Comparison of ENCODE assay signal across 9 cellular contexts in the genomic region with DNA sequence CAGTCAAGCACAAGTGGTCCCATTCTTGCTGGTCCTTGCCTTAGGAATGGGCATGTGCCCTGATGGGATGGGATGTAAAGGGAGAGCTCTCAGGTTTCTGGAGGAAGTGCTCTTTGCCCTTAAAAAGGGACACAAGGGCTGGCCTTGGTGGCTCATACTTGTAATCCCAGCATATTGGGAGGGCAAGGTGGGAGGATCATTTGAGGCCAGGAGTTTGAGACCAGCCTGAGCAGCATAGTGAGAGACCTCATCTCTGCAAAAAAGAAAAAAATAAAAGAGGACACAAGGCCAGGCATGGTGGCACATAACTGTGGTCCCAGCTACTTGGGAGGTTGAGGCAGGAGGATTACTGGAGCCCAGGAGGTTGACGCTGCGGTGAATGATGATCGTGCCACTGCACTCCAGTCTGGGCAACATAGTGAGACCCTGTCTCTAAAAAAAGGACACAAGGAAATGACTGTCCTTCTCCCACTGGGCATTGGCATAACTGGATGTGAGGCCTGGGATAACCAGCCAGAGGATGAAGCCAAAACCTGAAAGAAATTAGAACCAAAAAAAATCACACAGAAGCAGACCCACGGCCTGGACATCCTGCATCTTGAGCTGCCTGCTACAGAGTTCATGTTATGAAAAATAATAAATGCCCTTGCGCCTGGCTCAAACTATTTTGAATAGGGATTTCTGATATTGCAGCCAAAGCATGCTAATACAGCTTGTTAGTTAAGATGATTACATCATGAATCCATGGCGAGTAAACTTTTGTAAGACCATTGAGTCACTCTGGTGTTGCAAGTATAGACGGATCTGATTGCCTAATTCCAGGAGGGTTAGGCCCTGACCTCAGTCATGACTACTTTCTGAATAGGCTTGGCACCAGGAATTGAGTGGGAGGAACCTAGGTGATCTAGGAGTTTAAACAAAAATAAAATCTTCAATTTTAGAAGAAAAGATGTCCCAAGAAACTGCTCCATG. TPM values are rescaled to one million over a fixed set of nuclear protein-coding genes. Genes with fewer than 3 reads are reported as not detected.
A peak's percentile ranks its signal among the peaks of the same experiment; 100 is the strongest.
DNase-seq lines count a peak whose midpoint lies in the region; ATAC-seq and TF ChIP-seq lines count a peak whose summit lies in the region.
"Had no signal": no experiment of that assay in that cellular context is flagged by ENCODE, and none has a peak within 500 bp of the region (broad histone marks: within the 10 kb centered on the region; RNA-seq: fewer than 3 reads in every experiment).

No MANE protein-coding gene starts in this region.

- in situ Hi-C loops in Panc1 (cut with HindIII; ENCODE audit: low pct_unique_long_range_greater_than_20kb, low sequenced_read_pairs), result no loop called here

- no peak for ATAC-seq in Panc1
- no peak for ATAC-seq in HG02571 (IDR thresholded peaks at IDR 0.05; ENCODE audit: unreplicated experiment)
- ATAC-seq in HG03108 (IDR thresholded peaks at IDR 0.05; ENCODE audit: unreplicated experiment), result no peak

- H3K4me3 ChIP-seq in Panc1 (ENCODE audit: low read depth in 2 of 2, low read length in 2 of 2), result no peak overlapping the region
- H3K4me3 ChIP-seq in fibroblast of pulmonary artery (replicated peaks; ENCODE audit: low read depth, low read length), result no peak overlapping the region
- H3K4me3 ChIP-seq in skeletal muscle satellite cell (ENCODE audit: low read length), result peak overlapping the region; percentile 6

- CTCF ChIA-PET in Panc1 (lab: Charles Lee), result interaction anchor here (0.7 kb wide), 1 partner anchor 18 kb away, joined by 7 read pairs; no protein-coding TSS in a partner anchor

- intact Hi-C loops in Panc1 (cut with micrococcal nuclease; ENCODE audit: unreplicated experiment), result no loop called here

- H3K27me3 ChIP-seq in Panc1 (ENCODE audit: control insufficient read depth, insufficient read depth, low read length), result no peaks in the 10 kb centered on the region
- no peaks in the 10 kb centered on the region for H3K27me3 ChIP-seq in skeletal muscle satellite cell (ENCODE audit: control insufficient read depth, insufficient read depth, low read length)

- peak; percentile 91 for DNase-seq in GM04504 (ENCODE audit: low read depth)
- DNase-seq in Panc1 (ENCODE audit: low read depth, low spot score), result peak; percentile 83
- DNase-seq in fibroblast of pulmonary artery (ENCODE audit: low read depth), result peak; percentile 99
- DNase-seq in stimulated activated naive CD4-positive, alpha-beta T cell treated with Interleukin-2 at 50 U/mL for 16 hours (lab: John Stamatoyannopoulos, UW), result no peak
- DNase-seq in DMS153 (lab: John Stamatoyannopoulos, UW), result no peak
- DNase-seq: H7 had no signal

- POLR2A ChIA-PET in Panc1 (lab: Charles Lee), result no interaction called here

- H3K9ac ChIP-seq in skeletal muscle satellite cell (ENCODE audit: low read depth, low read length), result no peak overlapping the region

- no peaks in the 10 kb centered on the region for H3K4me1 ChIP-seq in Panc1 (ENCODE audit: control insufficient read depth, insufficient read depth, low read length)
- peaks cover 25% of the 10 kb centered on the region for H3K4me1 ChIP-seq in skeletal muscle satellite cell (ENCODE audit: control insufficient read depth, insufficient read depth, low read length)

- no peaks in the 10 kb centered on the region for H3K9me3 ChIP-seq in Panc1 (ENCODE audit: control insufficient read depth, insufficient read depth, low read depth, low read length)
- no peaks in the 10 kb centered on the region for H3K9me3 ChIP-seq in skeletal muscle satellite cell (replicated peaks; ENCODE audit: low read length)

- H3K36me3 ChIP-seq in Panc1 (ENCODE audit: control insufficient read depth, insufficient read depth, low read length) (no peaks in the 10 kb centered on the region), skeletal muscle satellite cell (ENCODE audit: insufficient read depth, low read length) (no peaks in the 10 kb centered on the region)

- no peak overlapping the region for H3K27ac ChIP-seq in Panc1 (ENCODE audit: low read length)

- TF ChIP-seq CTCF in Panc1 (IDR thresholded peaks at IDR 0.05) (no peak), fibroblast of pulmonary artery (IDR thresholded peaks at IDR 0.05; ENCODE audit: low read length, missing control alignments) (no peak)

- no TSS peak for BruUV-seq in Panc1 (replicated peaks; lab: Mats Ljungman, UMichigan)

- H3K4me2 ChIP-seq in skeletal muscle satellite cell (ENCODE audit: low read length), result peak overlapping the region; percentile 30

RNA-seq across cellular contexts. Expression of a gene that starts 12.9 kb away (rescaled TPM):
- 59.4 TPM for total RNA-seq in Panc1 (2021; ENCODE audit: unreplicated experiment)
- 24.6 TPM for polyA plus RNA-seq in Panc1 (2012; ENCODE audit: insufficient read length)
- 36.2 and 45.0 TPM in 2 replicates for total RNA-seq in skeletal muscle satellite cell (2012; rRNA removed)

RNA-seq across cellular contexts. Expression of a gene that starts 45.5 kb away (rescaled TPM):
- 24.5 TPM for total RNA-seq in Panc1 (2021; ENCODE audit: unreplicated experiment)
- 29.0 TPM for polyA plus RNA-seq in Panc1 (2012; ENCODE audit: insufficient read length)
- total RNA-seq in skeletal muscle satellite cell (2012; rRNA removed), result 8.3 and 9.4 TPM in 2 replicates

RNA-seq across cellular contexts. Expression of a gene that starts 45.7 kb away (rescaled TPM):
- total RNA-seq in Panc1 (2021; ENCODE audit: unreplicated experiment), result 54.3 TPM
- 58.3 TPM for polyA plus RNA-seq in Panc1 (2012; ENCODE audit: insufficient read length)
- total RNA-seq in skeletal muscle satellite cell (2012; rRNA removed), result 30.2 and 33.9 TPM in 2 replicates

Comparison
In these comparisons a context has a peak if more than half of its experiments do, and no peak if none do; other contexts are left out.
1. DNase-seq: peak in GM04504 (single experiment), Panc1 (single experiment) and fibroblast of pulmonary artery (single experiment); none in stimulated activated naive CD4-positive, alpha-beta T cell treated with Interleukin-2 at 50 U/mL for 16 hours (single experiment) and DMS153 (single experiment).